8 cellular contexts compared by ENCODE assay signal in genomic region chr1:74197657-74198552, GRCh38. TPM values are rescaled to one million over a fixed set of nuclear protein-coding genes. Genes with fewer than 3 reads are reported as not detected.
DNase-seq lines count a peak whose midpoint lies in the region; ATAC-seq and TF ChIP-seq lines count a peak whose summit lies in the region.

Gene FPGT, plus strand, starts transcription at chr1:74198242. Its CDS starts 37 bp downstream, at chr1:74198279.
Gene LRRIQ3, minus strand, starts transcription at chr1:74198176. Its CDS starts 14,492 bp downstream, at chr1:74183684.

- peak; percentile 82 for TF ChIP-seq POLR2A in GM19099 (IDR thresholded peaks at IDR 0.05; ENCODE audit: extremely low read depth, insufficient read length, low read depth)

- peak; percentile 93 for ATAC-seq in HG03378 (IDR thresholded peaks at IDR 0.05; ENCODE audit: unreplicated experiment)

- DNase-seq in AML-193 (lab: John Stamatoyannopoulos, UW) (peak; percentile 85 to 90), NCI-H446 treated with DMSO at 0.1 percent for 48 hours (lab: John Stamatoyannopoulos, UW) (peak; percentile 95), cerebellum (ENCODE audit: low spot score) (peak; percentile 91), islet precursor cell (peak; percentile 98)
- DNase-seq in activated CD4-positive, CD25-positive, alpha-beta regulatory T cell treated with anti-CD3 and anti-CD28 coated beads, Interleukin-2, amount 50 U/mL, for 72 hours = peak; percentile 96
- peak; percentile 97 for DNase-seq in stimulated activated CD4-positive, alpha-beta T cell treated with anti-CD3 and anti-CD28 coated beads, Interleukin-12 subunit alpha, Interleukin-12 subunit beta, amount 100 ng/mL, for 4 hours

RNA-seq across cellular contexts. Expression of gene FPGT, which starts in this region (rescaled TPM):
- 20.4 TPM for total RNA-seq in cerebellum

RNA-seq across cellular contexts. Expression of gene LRRIQ3, which starts in this region (rescaled TPM):
- 1.00 TPM for total RNA-seq in cerebellum

Comparison
In these comparisons a context has a peak if more than half of its experiments do, and no peak if none do; other contexts are left out.
1. Peak in every context shown above with its lines: DNase-seq and ATAC-seq.